ENCODE assay signal across 8 cellular contexts in genomic region chr1:27321813-27322568, GRCh38. TPM values are rescaled to one million over a fixed set of nuclear protein-coding genes. Genes with fewer than 3 reads are reported as not detected.
A peak's percentile ranks its signal among the peaks of the same experiment; 100 is the strongest.
DNase-seq lines count a peak whose midpoint lies in the region; ATAC-seq, FAIRE-seq and TF ChIP-seq lines count a peak whose summit lies in the region.

Gene TMEM222, plus strand, starts transcription at chr1:27322163. Its CDS starts 35 bp downstream, at chr1:27322198.

- FAIRE-seq in H54 (lab: Jason Lieb, UNC): no peak

- peaks cover 8% of the 10 kb centered on the region for H3K27me3 Mint-ChIP-seq in activated T-helper 17 cell treated with anti-CD3 and anti-CD28 coated beads, Interleukin-2, amount 50 U/mL, for 72 hours
- H3K27me3 Mint-ChIP-seq in naive thymus-derived CD4-positive, alpha-beta T cell: peaks cover 0 to 5% (median 3%) of the 10 kb centered on the region in 5 donors
- H3K27me3 Mint-ChIP-seq in stimulated activated memory B cell treated with anti-CD40 and anti-IgM and Interleukin-4, amounts not matched to agents 10 μg/mL and 1 μg/mL and 100 μg/mL, for 72 hours: no peaks in the 10 kb centered on the region

- H3K27ac Mint-ChIP-seq in activated T-helper 17 cell treated with anti-CD3 and anti-CD28 coated beads, Interleukin-2, amount 50 U/mL, for 72 hours: peak within 1 kb of the TSS; percentile 92
- peak within 1 kb of the TSS; percentile 88 to 97 (median 93) for H3K27ac Mint-ChIP-seq in naive thymus-derived CD4-positive, alpha-beta T cell
- peak within 1 kb of the TSS; percentile 98 for H3K27ac Mint-ChIP-seq in stimulated activated memory B cell treated with anti-CD40 and anti-IgM and Interleukin-4, amounts not matched to agents 10 μg/mL and 1 μg/mL and 100 μg/mL, for 72 hours

- CTCF ChIA-PET in RWPE1 (lab: Yijun Ruan, JAX): interaction anchor here (1.6 kb wide), 1 partner anchor 11 kb away, joined by 8 read pairs; no protein-coding TSS in a partner anchor
- CTCF ChIA-PET in naive thymus-derived CD4-positive, alpha-beta T cell (lab: Charles Lee): interaction anchor here (1.0 to 1.7 kb wide), 2 partner anchors 11 to 44 kb away, joined by 3 to 10 read pairs; no protein-coding TSS in a partner anchor

- peak within 1 kb of the TSS; percentile 91 for H3K4me3 ChIP-seq in naive thymus-derived CD4-positive, alpha-beta T cell (ENCODE audit: low read length)

- peak within 1 kb of the TSS; percentile 91 for H3K4me3 Mint-ChIP-seq in activated T-helper 17 cell treated with anti-CD3 and anti-CD28 coated beads, Interleukin-2, amount 50 U/mL, for 72 hours
- peak within 1 kb of the TSS; percentile 91 to 99 (median 96) for H3K4me3 Mint-ChIP-seq in naive thymus-derived CD4-positive, alpha-beta T cell
- peak within 1 kb of the TSS; percentile 98 for H3K4me3 Mint-ChIP-seq in stimulated activated memory B cell treated with anti-CD40 and anti-IgM and Interleukin-4, amounts not matched to agents 10 μg/mL and 1 μg/mL and 100 μg/mL, for 72 hours

- no peaks in the 10 kb centered on the region for H3K9me3 Mint-ChIP-seq in activated T-helper 17 cell treated with anti-CD3 and anti-CD28 coated beads, Interleukin-2, amount 50 U/mL, for 72 hours
- no peaks in the 10 kb centered on the region for H3K9me3 Mint-ChIP-seq in naive thymus-derived CD4-positive, alpha-beta T cell
- H3K9me3 Mint-ChIP-seq in stimulated activated memory B cell treated with anti-CD40 and anti-IgM and Interleukin-4, amounts not matched to agents 10 μg/mL and 1 μg/mL and 100 μg/mL, for 72 hours: no peaks in the 10 kb centered on the region

- intact Hi-C loops in naive thymus-derived CD4-positive, alpha-beta T cell (cut with micrococcal nuclease): loop anchor here (1.0 to 10.0 kb wide), 14 partner anchors 20 to 765 kb away; partner anchors contain the start of genes AHDC1 (in 2 of the 2), WDTC1 (in 2 of the 2), EYA3 (in 1 of the 2) and FAM76A (in 1 of the 2)

- H3K27ac ChIP-seq in RWPE1: peak within 1 kb of the TSS; percentile 88
- peak within 1 kb of the TSS; percentile 95 for H3K27ac ChIP-seq in naive thymus-derived CD4-positive, alpha-beta T cell (ENCODE audit: low read depth, low read length)

- peaks cover 39% of the 10 kb centered on the region for H3K36me3 Mint-ChIP-seq in activated T-helper 17 cell treated with anti-CD3 and anti-CD28 coated beads, Interleukin-2, amount 50 U/mL, for 72 hours (ENCODE audit: low read depth)
- peaks cover 0 to 20% (median 0%) of the 10 kb centered on the region in 5 donors for H3K36me3 Mint-ChIP-seq in naive thymus-derived CD4-positive, alpha-beta T cell
- H3K36me3 Mint-ChIP-seq in stimulated activated memory B cell treated with anti-CD40 and anti-IgM and Interleukin-4, amounts not matched to agents 10 μg/mL and 1 μg/mL and 100 μg/mL, for 72 hours: peaks cover 7% of the 10 kb centered on the region

- no peaks in the 10 kb centered on the region for H3K9me3 ChIP-seq in naive thymus-derived CD4-positive, alpha-beta T cell (ENCODE audit: control insufficient read depth in 2 of 3, low read length in 3 of 3)

- peak; percentile 98 for DNase-seq in ELF-1 (ENCODE audit: low read depth, low spot score)
- peak; percentile 79 for DNase-seq in H54 (ENCODE audit: insufficient read length, low spot score)
- peak; percentile 97 for DNase-seq in LoVo (ENCODE audit: low spot score)
- DNase-seq in RWPE1 (ENCODE audit: low spot score): peak; percentile 97
- peak; percentile 97 for DNase-seq in fibroblast of gingiva (ENCODE audit: low read depth)
- DNase-seq in naive thymus-derived CD4-positive, alpha-beta T cell: peak; percentile 94 to 99 (median 97)

- H3K4me1 Mint-ChIP-seq in activated T-helper 17 cell treated with anti-CD3 and anti-CD28 coated beads, Interleukin-2, amount 50 U/mL, for 72 hours: peaks cover 18% of the 10 kb centered on the region
- H3K4me1 Mint-ChIP-seq in naive thymus-derived CD4-positive, alpha-beta T cell: peaks cover 22 to 59% (median 54%) of the 10 kb centered on the region in 7 donors
- peaks cover 50% of the 10 kb centered on the region for H3K4me1 Mint-ChIP-seq in stimulated activated memory B cell treated with anti-CD40 and anti-IgM and Interleukin-4, amounts not matched to agents 10 μg/mL and 1 μg/mL and 100 μg/mL, for 72 hours

- no peak for TF ChIP-seq CTCF in RWPE1 (conservative IDR thresholded peaks at IDR 0.05; ENCODE audit: low read depth)

- peak; percentile 65 for TF ChIP-seq POLR2A in H54 (IDR thresholded peaks at IDR 0.05; ENCODE audit: low read depth, low read length)

- ATAC-seq in activated T-helper 17 cell treated with anti-CD3 and anti-CD28 coated beads, Interleukin-2, amount 50 U/mL, for 72 hours (replicated peaks): peak; percentile 99
- ATAC-seq in naive thymus-derived CD4-positive, alpha-beta T cell: peak; percentile 98
- peak; percentile 99 for ATAC-seq in stimulated activated memory B cell treated with anti-CD40 and anti-IgM and Interleukin-4, amounts not matched to agents 10 μg/mL and 1 μg/mL and 100 μg/mL, for 72 hours

- peaks cover 18 to 22% of the 10 kb centered on the region in 2 donors for H3K4me1 ChIP-seq in naive thymus-derived CD4-positive, alpha-beta T cell (ENCODE audit: control insufficient read depth in 2 of 2, insufficient read depth in 2 of 2, low read length in 2 of 2)

- no peaks in the 10 kb centered on the region for H3K27me3 ChIP-seq in naive thymus-derived CD4-positive, alpha-beta T cell (ENCODE audit: control insufficient read depth in 2 of 2, insufficient read depth in 2 of 2, low read length in 2 of 2)

- POLR2A ChIA-PET in RWPE1 (lab: Yijun Ruan, JAX; ENCODE audit: low non-redundant PET): no interaction called here
- POLR2A ChIA-PET in naive thymus-derived CD4-positive, alpha-beta T cell (lab: Charles Lee): interaction anchor here (0.8 to 4.0 kb wide), 4 partner anchors 21 to 341 kb away, joined by 3 to 28 read pairs (median 5); partner anchors contain the start of gene SYTL1

- H3K36me3 ChIP-seq in naive thymus-derived CD4-positive, alpha-beta T cell (ENCODE audit: control insufficient read depth in 2 of 3, insufficient read depth in 3 of 3, low read length in 3 of 3): peaks cover 0 to 26% (median 0%) of the 10 kb centered on the region in 3 experiments

RNA-seq across cellular contexts. Expression of gene TMEM222, which starts in this region (rescaled TPM):
- 10 to 100 TPM; 29.0 to 39.6 TPM for total RNA-seq in activated T-helper 17 cell treated with anti-CD3 and anti-CD28 coated beads, Interleukin-2, amount 50 U/mL, for 72 hours
- 10 to 100 TPM; 23.7 to 44.0 (median 41.9) TPM for total RNA-seq in naive thymus-derived CD4-positive, alpha-beta T cell
- polyA plus RNA-seq in naive thymus-derived CD4-positive, alpha-beta T cell: 10 to 100 TPM; 58.5 to 66.1 TPM

Comparison
In these comparisons a context has a peak if more than half of its experiments do, and no peak if none do; other contexts are left out.
1. Peak in every context shown above with its lines: DNase-seq, ATAC-seq, H3K4me3 ChIP-seq and H3K27ac ChIP-seq.